32 cellular contexts compared by ENCODE assay signal in the genomic region with DNA sequence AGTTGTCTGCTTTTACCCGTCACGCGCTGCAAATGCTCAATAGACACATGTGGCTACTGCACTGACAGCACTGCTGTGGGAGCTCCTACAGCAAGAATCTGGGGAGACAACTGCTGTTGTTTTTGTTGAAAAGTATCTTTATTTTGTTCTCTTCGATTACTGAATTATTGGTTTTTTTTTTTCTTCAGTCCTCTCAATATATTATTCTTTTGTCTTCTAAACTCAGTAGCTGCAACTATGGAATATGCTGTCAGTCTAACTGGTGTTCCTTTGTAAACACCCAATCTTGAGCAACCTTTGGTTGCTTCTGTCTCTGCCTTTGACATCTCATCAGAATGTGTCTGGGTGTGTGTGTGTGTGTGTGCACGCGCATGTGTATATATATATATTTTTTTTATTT.
"Had no signal": no experiment of that assay in that cellular context is flagged by ENCODE, and none has a peak within 500 bp of the region (broad histone marks: within the 10 kb centered on the region; RNA-seq: fewer than 3 reads in every experiment).

No MANE protein-coding gene starts in this region.

- H3K27me3 ChIP-seq: ascending aorta, breast epithelium, esophagus muscularis mucosa, foreskin keratinocyte, gastrocnemius medialis, heart right ventricle had no signal

- H3K27ac Mint-ChIP-seq: activated B cell treated with CpG ODN at 0.5 μM for 24 hours; activated CD8-positive, alpha-beta T cell treated with anti-CD3 and anti-CD28 coated beads for 36 hours; activated naive CD4-positive, alpha-beta T cell treated with anti-CD3 and anti-CD28 coated beads for 36 hours; activated naive CD4-positive, alpha-beta T cell treated with anti-CD3 and anti-CD28 coated beads, Interleukin-2, amount 50 U/mL, for 24 hours; activated naive CD8-positive, alpha-beta T cell treated with anti-CD3 and anti-CD28 coated beads for 36 hours; activated T-helper 1 cell treated with anti-CD3 and anti-CD28 coated beads, Interleukin-12 subunit alpha, Interleukin-12 subunit beta, Interleukin-2, Interleukin-4 antibody, amounts not matched to agents 30 ng/mL and 10 ng/mL and 1 ng/mL, durations not matched to agents 14 hours and 24 hours and 36 hours; activated T-helper 2 cell treated with anti-CD3 and anti-CD28 coated beads, Interferon-gamma antibody, Interleukin-2, Interleukin-4, amounts not matched to agents 10 μg/mL and 5 μg/mL and 100 μg/mL, durations not matched to agents 14 hours and 24 hours and 36 hours; T-helper 17 cell; T-helper 2 cell treated with Interferon-gamma antibody and Interleukin-4, amounts not matched to agents 5 μg/mL and 100 μg/mL, for 36 hours had no signal

- ATAC-seq: activated CD4-positive, CD25-positive, alpha-beta regulatory T cell treated with anti-CD3 and anti-CD28 coated beads, Interleukin-2, amount 50 U/mL, for 24 hours; activated CD8-positive, alpha-beta T cell treated with anti-CD3 and anti-CD28 coated beads for 36 hours; effector memory CD8-positive, alpha-beta T cell; foreskin keratinocyte; gastrocnemius medialis; heart right ventricle; T-helper 17 cell had no signal

- H3K27me3 Mint-ChIP-seq: activated B cell treated with CpG ODN at 0.5 μM for 24 hours; activated CD8-positive, alpha-beta T cell treated with anti-CD3 and anti-CD28 coated beads for 36 hours; activated naive CD4-positive, alpha-beta T cell treated with anti-CD3 and anti-CD28 coated beads, Interleukin-2, amount 50 U/mL, for 24 hours; activated naive CD8-positive, alpha-beta T cell treated with anti-CD3 and anti-CD28 coated beads for 36 hours; effector memory CD8-positive, alpha-beta T cell; T-helper 17 cell had no signal

- H3K27ac ChIP-seq: ascending aorta, breast epithelium, esophagus muscularis mucosa, foreskin keratinocyte, gastrocnemius medialis, heart right ventricle, WERI-Rb-1 had no signal

- FAIRE-seq: colon had no signal

- H3K4me3 ChIP-seq: ascending aorta, breast epithelium, esophagus muscularis mucosa, gastrocnemius medialis, heart right ventricle had no signal

- H3K9me3 ChIP-seq: ascending aorta, breast epithelium, esophagus muscularis mucosa, gastrocnemius medialis, heart right ventricle had no signal

- H3K4me1 ChIP-seq: ascending aorta, breast epithelium had no signal

- H3K4me3 Mint-ChIP-seq: activated B cell treated with CpG ODN at 0.5 μM for 24 hours; activated CD8-positive, alpha-beta T cell treated with anti-CD3 and anti-CD28 coated beads for 36 hours; activated naive CD4-positive, alpha-beta T cell treated with anti-CD3 and anti-CD28 coated beads for 36 hours; activated naive CD4-positive, alpha-beta T cell treated with anti-CD3 and anti-CD28 coated beads, Interleukin-2, amount 50 U/mL, for 24 hours; activated naive CD8-positive, alpha-beta T cell treated with anti-CD3 and anti-CD28 coated beads for 36 hours; activated T-helper 1 cell treated with anti-CD3 and anti-CD28 coated beads, Interleukin-12 subunit alpha, Interleukin-12 subunit beta, Interleukin-2, Interleukin-4 antibody, amounts not matched to agents 30 ng/mL and 10 ng/mL and 1 ng/mL, durations not matched to agents 14 hours and 24 hours and 36 hours; effector memory CD8-positive, alpha-beta T cell; T-helper 17 cell; T-helper 2 cell treated with Interferon-gamma antibody and Interleukin-4, amounts not matched to agents 5 μg/mL and 100 μg/mL, for 36 hours had no signal

- DNase-seq: activated B cell treated with CpG ODN at 0.5 μM for 24 hours; activated CD4-positive, alpha-beta T cell treated with anti-CD3 and anti-CD28 coated beads for 48 hours; activated CD4-positive, alpha-beta T cell treated with anti-CD3 and anti-CD28 coated beads, Interleukin-2, amount 50 U/mL, for 1 hour; activated CD4-positive, alpha-beta T cell treated with anti-CD3 and anti-CD28 coated beads, Interleukin-2, amount 50 U/mL, for 48 hours; activated CD8-positive, alpha-beta memory T cell treated with anti-CD3 and anti-CD28 coated beads for 24 hours; activated CD8-positive, alpha-beta T cell treated with anti-CD3 and anti-CD28 coated beads for 36 hours; activated effector memory CD4-positive, alpha-beta T cell treated with anti-CD3 and anti-CD28 coated beads, Interleukin-2, amount 50 U/mL, for 16 hours; activated naive CD4-positive, alpha-beta T cell treated with anti-CD3 and anti-CD28 coated beads for 36 hours; activated naive CD8-positive, alpha-beta T cell treated with anti-CD3 and anti-CD28 coated beads for 36 hours; activated T-cell treated with anti-CD3 and anti-CD28 coated beads, Interleukin-2, amount 50 U/mL, for 48 hours; caudate nucleus; cortex of kidney; dermis blood vessel endothelial cell; effector CD4-positive, alpha-beta T cell; effector memory CD8-positive, alpha-beta T cell; erythroblast; foreskin keratinocyte; gastrocnemius medialis; heart right ventricle; T-helper 1 cell; T-helper 17 cell; T1000; WERI-Rb-1 had no signal

- H3K9me3 Mint-ChIP-seq: activated B cell treated with CpG ODN at 0.5 μM for 24 hours; activated CD8-positive, alpha-beta T cell treated with anti-CD3 and anti-CD28 coated beads for 36 hours; activated naive CD4-positive, alpha-beta T cell treated with anti-CD3 and anti-CD28 coated beads for 36 hours; activated naive CD4-positive, alpha-beta T cell treated with anti-CD3 and anti-CD28 coated beads, Interleukin-2, amount 50 U/mL, for 24 hours; activated naive CD8-positive, alpha-beta T cell treated with anti-CD3 and anti-CD28 coated beads for 36 hours; activated T-helper 1 cell treated with anti-CD3 and anti-CD28 coated beads, Interleukin-12 subunit alpha, Interleukin-12 subunit beta, Interleukin-2, Interleukin-4 antibody, amounts not matched to agents 30 ng/mL and 10 ng/mL and 1 ng/mL, durations not matched to agents 14 hours and 24 hours and 36 hours; activated T-helper 2 cell treated with anti-CD3 and anti-CD28 coated beads, Interferon-gamma antibody, Interleukin-2, Interleukin-4, amounts not matched to agents 10 μg/mL and 5 μg/mL and 100 μg/mL, durations not matched to agents 14 hours and 24 hours and 36 hours; effector memory CD8-positive, alpha-beta T cell; T-helper 2 cell treated with Interferon-gamma antibody and Interleukin-4, amounts not matched to agents 5 μg/mL and 100 μg/mL, for 36 hours had no signal

- H3K4me1 Mint-ChIP-seq: activated B cell treated with CpG ODN at 0.5 μM for 24 hours had no signal
